Comparison of ENCODE assay signal across 9 cellular contexts in genomic region chr22:37566329-37566837, GRCh38. TPM values are rescaled to one million over a fixed set of nuclear protein-coding genes. Genes with fewer than 3 reads are reported as not detected.
DNase-seq lines count a peak whose midpoint lies in the region; ATAC-seq, FAIRE-seq and TF ChIP-seq lines count a peak whose summit lies in the region.
"Had no signal": no experiment of that assay in that cellular context is flagged by ENCODE, and none has a peak within 500 bp of the region (broad histone marks: within the 10 kb centered on the region; RNA-seq: fewer than 3 reads in every experiment).

No MANE protein-coding gene starts in this region.

- peak; percentile 11 to 46 (median 34) for DNase-seq in CD4-positive, CD25-positive, alpha-beta regulatory T cell
- DNase-seq in activated CD4-positive, alpha-beta T cell treated with anti-CD3 and anti-CD28 coated beads, Interleukin-2, amount 10 ng/mL, durations not matched to agents 24 days and 14 days = peak; percentile 76
- DNase-seq in colonic mucosa (no peak), pancreas (peak in 3 of 6 donors; percentile 45 to 83 (median 67)), NCI-H1417 (lab: John Stamatoyannopoulos, UW) (no peak), COLO829 (ENCODE audit: low spot score) (no peak)

- H3K27ac ChIP-seq in CD4-positive, CD25-positive, alpha-beta regulatory T cell (ENCODE audit: insufficient read depth, low read length, poor library complexity, severe bottlenecking) = no peak overlapping the region
- peak overlapping the region; percentile 51 for H3K27ac ChIP-seq in colonic mucosa
- H3K27ac ChIP-seq in pancreas = peak overlapping the region; percentile 77 to 100 (median 98)

- peak overlapping the region in 1 of 2 donors; percentile 61 for H3K9ac ChIP-seq in colonic mucosa (ENCODE audit: low read depth in 2 of 2, low read length in 2 of 2)

- peaks cover 5 to 43% (median 20%) of the 10 kb centered on the region in 4 donors for H3K4me1 Mint-ChIP-seq in CD4-positive, CD25-positive, alpha-beta regulatory T cell
- H3K4me1 Mint-ChIP-seq in activated CD4-positive, alpha-beta T cell treated with anti-CD3 and anti-CD28 coated beads, Interleukin-2, amount 10 ng/mL, durations not matched to agents 24 days and 14 days = peaks cover 26% of the 10 kb centered on the region

- H3K4me1 ChIP-seq in CD4-positive, CD25-positive, alpha-beta regulatory T cell (ENCODE audit: control insufficient read depth, insufficient read depth, low read length, poor library complexity, severe bottlenecking) = peaks cover 30% of the 10 kb centered on the region
- H3K4me1 ChIP-seq in colonic mucosa (peaks cover 44% of the 10 kb centered on the region), pancreas (peaks cover 66 to 83% (median 80%) of the 10 kb centered on the region in 3 donors)

- intact Hi-C loops in activated CD4-positive, alpha-beta T cell treated with anti-CD3 and anti-CD28 coated beads, Interleukin-2, amount 10 ng/mL, durations not matched to agents 24 days and 14 days (cut with micrococcal nuclease) = loop anchor here (2.0 kb wide), 1 partner anchor 26 kb away; no protein-coding TSS in a partner anchor
- intact Hi-C loops in colonic mucosa (cut with DNase I) (loop anchor here (2.0 kb wide), 1 partner anchor 20 kb away; no protein-coding TSS in a partner anchor), pancreas (cut with DNase I) (no loop called here)

- H3K9me3 Mint-ChIP-seq in CD4-positive, CD25-positive, alpha-beta regulatory T cell = no peaks in the 10 kb centered on the region
- H3K9me3 Mint-ChIP-seq in activated CD4-positive, alpha-beta T cell treated with anti-CD3 and anti-CD28 coated beads, Interleukin-2, amount 10 ng/mL, durations not matched to agents 24 days and 14 days = no peaks in the 10 kb centered on the region

- H3K36me3 ChIP-seq in CD4-positive, CD25-positive, alpha-beta regulatory T cell (ENCODE audit: control insufficient read depth, insufficient read depth, low read length) = no peaks in the 10 kb centered on the region
- H3K36me3 ChIP-seq in colonic mucosa (peaks cover 3% of the 10 kb centered on the region), pancreas (peaks cover 0 to 20% (median 12%) of the 10 kb centered on the region in 3 donors)

- H3K36me3 Mint-ChIP-seq in CD4-positive, CD25-positive, alpha-beta regulatory T cell = no peaks in the 10 kb centered on the region
- H3K36me3 Mint-ChIP-seq in activated CD4-positive, alpha-beta T cell treated with anti-CD3 and anti-CD28 coated beads, Interleukin-2, amount 10 ng/mL, durations not matched to agents 24 days and 14 days (ENCODE audit: low read depth) = no peaks in the 10 kb centered on the region

- H3K4me3 ChIP-seq in CD4-positive, CD25-positive, alpha-beta regulatory T cell (ENCODE audit: low read depth, low read length) = no peak overlapping the region
- no peak overlapping the region for H3K4me3 ChIP-seq in colonic mucosa
- peak overlapping the region in 2 of 4 donors; percentile 4 to 26 for H3K4me3 ChIP-seq in pancreas

- H3K4me3 Mint-ChIP-seq in CD4-positive, CD25-positive, alpha-beta regulatory T cell = peak overlapping the region in 3 of 4 donors; percentile 26 to 73 (median 59)
- peak overlapping the region; percentile 59 for H3K4me3 Mint-ChIP-seq in activated CD4-positive, alpha-beta T cell treated with anti-CD3 and anti-CD28 coated beads, Interleukin-2, amount 10 ng/mL, durations not matched to agents 24 days and 14 days

- peak; percentile 26 to 32 for ATAC-seq in CD4-positive, CD25-positive, alpha-beta regulatory T cell (ENCODE audit: low read depth in 2 of 2)
- ATAC-seq in pancreas = no peak
- no peak for ATAC-seq in HG03135 (IDR thresholded peaks at IDR 0.05; ENCODE audit: unreplicated experiment)
- ATAC-seq in HG02938 (IDR thresholded peaks at IDR 0.05; ENCODE audit: unreplicated experiment) = no peak

- H3K27me3 Mint-ChIP-seq in CD4-positive, CD25-positive, alpha-beta regulatory T cell = peaks cover 44% of the 10 kb centered on the region
- H3K27me3 Mint-ChIP-seq in activated CD4-positive, alpha-beta T cell treated with anti-CD3 and anti-CD28 coated beads, Interleukin-2, amount 10 ng/mL, durations not matched to agents 24 days and 14 days = peaks cover 31% of the 10 kb centered on the region

- H3K27ac Mint-ChIP-seq in CD4-positive, CD25-positive, alpha-beta regulatory T cell = peak overlapping the region in 1 of 3 donors; percentile 20
- peak overlapping the region; percentile 68 for H3K27ac Mint-ChIP-seq in activated CD4-positive, alpha-beta T cell treated with anti-CD3 and anti-CD28 coated beads, Interleukin-2, amount 10 ng/mL, durations not matched to agents 24 days and 14 days

- no peak for TF ChIP-seq CTCF in colonic mucosa (IDR thresholded peaks at IDR 0.05)
- no peak for TF ChIP-seq CTCF in pancreas (IDR thresholded peaks at IDR 0.05)

- H3K9me3 ChIP-seq in CD4-positive, CD25-positive, alpha-beta regulatory T cell (ENCODE audit: control insufficient read depth in 2 of 2, low read length in 2 of 2) = no peaks in the 10 kb centered on the region
- H3K9me3 ChIP-seq in colonic mucosa = no peaks in the 10 kb centered on the region
- no peaks in the 10 kb centered on the region for H3K9me3 ChIP-seq in pancreas

- 31 to 48% methylated on average over 24 to 28 of the region's 28 CpGs for WGBS in pancreas, 2 donors

- H3K27me3 ChIP-seq in CD4-positive, CD25-positive, alpha-beta regulatory T cell (ENCODE audit: control insufficient read depth, insufficient read depth, low read length) = peaks cover 10% of the 10 kb centered on the region
- H3K27me3 ChIP-seq in colonic mucosa (no peaks in the 10 kb centered on the region), pancreas (no peaks in the 10 kb centered on the region)

- no peak for FAIRE-seq in pancreas (lab: Jason Lieb, UNC)

RNA-seq across cellular contexts. Expression of gene CDC42EP1, which starts 6.1 kb away (rescaled TPM):
- total RNA-seq in CD4-positive, CD25-positive, alpha-beta regulatory T cell = not detected
- polyA plus RNA-seq in CD4-positive, CD25-positive, alpha-beta regulatory T cell = not detected
- total RNA-seq in activated CD4-positive, alpha-beta T cell treated with anti-CD3 and anti-CD28 coated beads, Interleukin-2, amount 10 ng/mL, durations not matched to agents 24 days and 14 days = 1.0 and 1.2 TPM in 2 replicates
- total RNA-seq in colonic mucosa (10 to 100 TPM; 66.1 to 97.0 TPM), pancreas (100 to 1,000 TPM in 2 of 6 donors, 10 to 100 TPM in 4; 68.8 to 139 (median 96.1) TPM)
- 10 to 100 TPM; 78.2 to 79.0 TPM for polyA plus RNA-seq in pancreas

RNA-seq across cellular contexts. Expression of gene LGALS2, which starts 13.5 kb away (rescaled TPM):
- not detected for total RNA-seq in CD4-positive, CD25-positive, alpha-beta regulatory T cell
- under 1 TPM in 2 of 4 donors, not detected in 2; 0.41 to 0.49 TPM for polyA plus RNA-seq in CD4-positive, CD25-positive, alpha-beta regulatory T cell
- total RNA-seq in activated CD4-positive, alpha-beta T cell treated with anti-CD3 and anti-CD28 coated beads, Interleukin-2, amount 10 ng/mL, durations not matched to agents 24 days and 14 days = not detected in 2 replicates
- total RNA-seq in colonic mucosa (100 to 1,000 TPM; 118 to 160 TPM), pancreas (10 to 100 TPM; 16.0 to 99.5 (median 40.9) TPM)
- 10 to 100 TPM; 26.2 to 61.7 TPM for polyA plus RNA-seq in pancreas
- polyA plus RNA-seq: BJ had no signal

RNA-seq across cellular contexts. Expression of gene GGA1, which starts 42.3 kb away (rescaled TPM):
- 69.7 TPM for total RNA-seq in CD4-positive, CD25-positive, alpha-beta regulatory T cell
- polyA plus RNA-seq in CD4-positive, CD25-positive, alpha-beta regulatory T cell = 10 to 100 TPM; 14.0 to 19.8 (median 16.8) TPM
- total RNA-seq in activated CD4-positive, alpha-beta T cell treated with anti-CD3 and anti-CD28 coated beads, Interleukin-2, amount 10 ng/mL, durations not matched to agents 24 days and 14 days = 75.8 and 77.2 TPM in 2 replicates
- total RNA-seq in colonic mucosa (10 to 100 TPM; 45.7 to 90.2 TPM), pancreas (10 to 100 TPM; 17.9 to 36.4 (median 21.5) TPM)
- polyA plus RNA-seq in pancreas = 10 to 100 TPM; 81.5 to 84.9 TPM

RNA-seq across cellular contexts. Expression of gene CARD10, which starts 47.2 kb away (rescaled TPM):
- not detected for total RNA-seq in CD4-positive, CD25-positive, alpha-beta regulatory T cell
- polyA plus RNA-seq in CD4-positive, CD25-positive, alpha-beta regulatory T cell = not detected
- not detected in 2 replicates for total RNA-seq in activated CD4-positive, alpha-beta T cell treated with anti-CD3 and anti-CD28 coated beads, Interleukin-2, amount 10 ng/mL, durations not matched to agents 24 days and 14 days
- 10 to 100 TPM; 59.3 to 60.5 TPM for total RNA-seq in colonic mucosa
- 10 to 100 TPM in 4 of 6 donors, 1 to 10 TPM in 2; 9.9 to 20.6 (median 11.5) TPM for total RNA-seq in pancreas
- 10 to 100 TPM; 29.9 to 30.2 TPM for polyA plus RNA-seq in pancreas

Comparison
In these comparisons a context has a peak if more than half of its experiments do, and no peak if none do; other contexts are left out.
1. ATAC-seq: peak in CD4-positive, CD25-positive, alpha-beta regulatory T cell (2 of 2); none in pancreas (0 of 4), HG03135 (single experiment) and HG02938 (single experiment).
2. DNase-seq: peak in CD4-positive, CD25-positive, alpha-beta regulatory T cell (3 of 3) and activated CD4-positive, alpha-beta T cell treated with anti-CD3 and anti-CD28 coated beads, Interleukin-2, amount 10 ng/mL, durations not matched to agents 24 days and 14 days (single experiment); none in colonic mucosa (single experiment), NCI-H1417 (0 of 3) and COLO829 (single experiment).
3. RNA of gene CDC42EP1, which starts 6.1 kb away (total RNA-seq): 66.1 to 97.0 TPM in colonic mucosa and 68.8 to 139 TPM in pancreas; 1.0 to 1.2 TPM in activated CD4-positive, alpha-beta T cell treated with anti-CD3 and anti-CD28 coated beads, Interleukin-2, amount 10 ng/mL, durations not matched to agents 24 days and 14 days and not detected in CD4-positive, CD25-positive, alpha-beta regulatory T cell (single experiment); every median in the first group is over 10 times any median in the second.
4. RNA of gene LGALS2, which starts 13.5 kb away (total RNA-seq): 118 to 160 TPM in colonic mucosa and 16.0 to 99.5 TPM in pancreas; not detected in activated CD4-positive, alpha-beta T cell treated with anti-CD3 and anti-CD28 coated beads, Interleukin-2, amount 10 ng/mL, durations not matched to agents 24 days and 14 days and not detected in CD4-positive, CD25-positive, alpha-beta regulatory T cell (single experiment); every median in the first group is over 10 times any median in the second.
5. intact Hi-C loops: an anchor here in activated CD4-positive, alpha-beta T cell treated with anti-CD3 and anti-CD28 coated beads, Interleukin-2, amount 10 ng/mL, durations not matched to agents 24 days and 14 days (2.0 kb wide) and colonic mucosa (2.0 kb wide); none called in pancreas.